ENCODE assay signal across 8 cellular contexts in genomic region chr5:177303925-177304391, GRCh38. TPM values are rescaled to one million over a fixed set of nuclear protein-coding genes. Genes with fewer than 3 reads are reported as not detected.
DNase-seq lines count a peak whose midpoint lies in the region; ATAC-seq and TF ChIP-seq lines count a peak whose summit lies in the region.

No MANE protein-coding gene starts in this region.

- BruUV-seq in Calu3 (replicated peaks; lab: Mats Ljungman, UMichigan): TSS peak; percentile 77

- CTCF ChIA-PET in Calu3 (lab: Charles Lee): interaction anchor here (0.6 to 1.1 kb wide), 2 partner anchors 85 to 1581 kb away, joined by 3 to 7 read pairs; no protein-coding TSS in a partner anchor

- H3K9me3 ChIP-seq in HUES48 (ENCODE audit: control insufficient read depth, insufficient read depth, low read length) (no peaks in the 10 kb centered on the region), lung (ENCODE audit: control insufficient read depth in 2 of 2, insufficient read depth in 1 of 2, low read length in 1 of 2) (no peaks in the 10 kb centered on the region), aorta (ENCODE audit: control insufficient read depth, low read length) (no peaks in the 10 kb centered on the region)

- ATAC-seq in lung (ENCODE audit: insufficient read depth, low FRiP score) (no peak), aorta (ENCODE audit: low FRiP score) (no peak)

- peak overlapping the region; percentile 82 for H3K9ac ChIP-seq in HUES48 (ENCODE audit: low read depth, low read length)

- no peak for TF ChIP-seq CTCF in Calu3 (IDR thresholded peaks at IDR 0.05; ENCODE audit: unreplicated experiment)
- no peak for TF ChIP-seq CTCF in brain microvascular endothelial cell (IDR thresholded peaks at IDR 0.05; ENCODE audit: low read depth, low read length, missing control alignments)
- no peak for TF ChIP-seq CTCF in lung (IDR thresholded peaks at IDR 0.05; ENCODE audit: control extremely low read depth, extremely low read depth)
- TF ChIP-seq CTCF in GM13977 (IDR thresholded peaks at IDR 0.05; ENCODE audit: extremely low read depth, insufficient read depth, missing control alignments): no peak

- DNase-seq in Calu3: no peak
- DNase-seq in brain microvascular endothelial cell: no peak
- DNase-seq in lung (ENCODE audit: low spot score): no peak
- DNase-seq in aorta: no peak
- no peak for DNase-seq in GM13977 (ENCODE audit: low spot score)
- no peak for DNase-seq in NCI-H2107 (lab: John Stamatoyannopoulos, UW)
- DNase-seq in DMS79 (lab: John Stamatoyannopoulos, UW): no peak

- WGBS in lung, 2 donors: 2% methylated on average over 25 of the region's 25 CpGs
- WGBS in aorta, 2 donors: 1% methylated on average over 24 to 25 of the region's 25 CpGs

- no peaks in the 10 kb centered on the region for H3K9me3 Mint-ChIP-seq in Calu3 (ENCODE audit: low read depth, unreplicated experiment)

- H3K27ac ChIP-seq in HUES48 (ENCODE audit: low read depth, low read length) (peak overlapping the region; percentile 76), brain microvascular endothelial cell (peak overlapping the region; percentile 78), lung (ENCODE audit: low read depth in 1 of 2, low read length in 1 of 2) (peak overlapping the region; percentile 85 to 86), aorta (ENCODE audit: low read depth in 1 of 2, low read length in 2 of 2) (peak overlapping the region; percentile 31 to 41)

- peaks cover 79% of the 10 kb centered on the region for H3K36me3 Mint-ChIP-seq in Calu3 (ENCODE audit: insufficient read depth, unreplicated experiment)

- H3K4me3 ChIP-seq in HUES48 (ENCODE audit: low read depth, low read length): peak overlapping the region; percentile 96
- H3K4me3 ChIP-seq in brain microvascular endothelial cell (ENCODE audit: low read depth, low read length): peak overlapping the region; percentile 97
- H3K4me3 ChIP-seq in lung: peak overlapping the region; percentile 82
- H3K4me3 ChIP-seq in aorta (ENCODE audit: low read length in 2 of 2): peak overlapping the region; percentile 38 to 74

- intact Hi-C loops in Calu3 (cut with micrococcal nuclease; ENCODE audit: unreplicated experiment): loop anchor here (5.0 kb wide), 1 partner anchor 192 kb away; no protein-coding TSS in a partner anchor
- intact Hi-C loops in aorta (cut with DNase I): no loop called here

- H3K36me3 ChIP-seq in HUES48 (ENCODE audit: control insufficient read depth, insufficient read depth, low read length) (peaks cover 33% of the 10 kb centered on the region), brain microvascular endothelial cell (replicated peaks) (peaks cover 29% of the 10 kb centered on the region), lung (ENCODE audit: control insufficient read depth in 2 of 2, insufficient read depth in 2 of 2, low read length in 2 of 2) (peaks cover 0 to 19% of the 10 kb centered on the region in 2 donors), aorta (ENCODE audit: control insufficient read depth in 1 of 2, insufficient read depth in 2 of 2, low read length in 1 of 2) (no peaks in the 10 kb centered on the region)

- H3K27me3 ChIP-seq in HUES48 (ENCODE audit: control insufficient read depth, insufficient read depth, low read length) (no peaks in the 10 kb centered on the region), brain microvascular endothelial cell (replicated peaks) (no peaks in the 10 kb centered on the region), lung (ENCODE audit: control insufficient read depth, insufficient read depth) (no peaks in the 10 kb centered on the region), aorta (ENCODE audit: control insufficient read depth in 1 of 2, insufficient read depth in 2 of 2, low read length in 1 of 2) (no peaks in the 10 kb centered on the region)

- peaks cover 66% of the 10 kb centered on the region for H3K4me1 Mint-ChIP-seq in Calu3 (ENCODE audit: low read depth, unreplicated experiment)

- peak overlapping the region; percentile 89 for H3K27ac Mint-ChIP-seq in Calu3 (ENCODE audit: unreplicated experiment)

- 0 out of 2 replicates have a peak, but pooled peaks cover 2% of the 10 kb centered on the region for H3K4me1 ChIP-seq in HUES48 (ENCODE audit: control insufficient read depth, insufficient read depth, low read length)
- H3K4me1 ChIP-seq in lung (ENCODE audit: control insufficient read depth in 2 of 2, insufficient read depth in 2 of 2, low read length in 2 of 2): peaks cover 11 to 33% of the 10 kb centered on the region in 2 donors
- H3K4me1 ChIP-seq in aorta (ENCODE audit: control insufficient read depth in 1 of 2, insufficient read depth in 2 of 2, low read length in 2 of 2): no peaks in the 10 kb centered on the region

- in situ Hi-C loops in brain microvascular endothelial cell (cut with HindIII; ENCODE audit: low pct_ligation_motif_present, low sequenced_read_pairs): loop anchor here (25.0 kb wide), 1 partner anchor 133 kb away; the partner anchor contains the start of genes GRK6 and PRR7
- in situ Hi-C loops in GM13977 (cut with MboI; ENCODE audit: low pct_unique_long_range_greater_than_20kb, low sequenced_read_pairs, unreplicated experiment): no loop called here

- H3K4me3 Mint-ChIP-seq in Calu3 (ENCODE audit: low read depth, unreplicated experiment): peak overlapping the region; percentile 94

- H3K27me3 Mint-ChIP-seq in Calu3 (ENCODE audit: unreplicated experiment): no peaks in the 10 kb centered on the region

RNA-seq across cellular contexts. Expression of gene PRELID1, which starts 0.4 kb away (rescaled TPM):
- total RNA-seq in Calu3 (2022) (215 and 217 TPM in 2 replicates), lung (100 to 1,000 TPM in 1 of 2 donors, 10 to 100 TPM in 1; 43.3 to 134 TPM), aorta (10 to 100 TPM; 57.2 to 72.7 TPM)
- polyA plus RNA-seq in lung (100 to 1,000 TPM; 133 to 236 TPM), aorta (100 to 1,000 TPM in 1 of 2 donors, 10 to 100 TPM in 1; 91.0 to 104 TPM)

RNA-seq across cellular contexts. Expression of gene RAB24, which starts 0.4 kb away (rescaled TPM):
- total RNA-seq in Calu3 (2022): 34.0 and 41.1 TPM in 2 replicates
- 10 to 100 TPM; 25.9 to 29.5 TPM for total RNA-seq in lung
- 10 to 100 TPM; 55.4 to 76.6 TPM for polyA plus RNA-seq in lung
- total RNA-seq in aorta: 10 to 100 TPM; 19.6 to 28.7 TPM
- polyA plus RNA-seq in aorta: 10 to 100 TPM; 49.6 to 80.7 TPM

RNA-seq across cellular contexts. Expression of gene MXD3, which starts 7.7 kb away (rescaled TPM):
- 24.3 and 36.3 TPM in 2 replicates for total RNA-seq in Calu3 (2022)
- total RNA-seq in lung: 1 to 10 TPM; 7.4 to 8.4 TPM
- polyA plus RNA-seq in lung: 10 to 100 TPM; 17.5 to 29.0 TPM
- total RNA-seq in aorta: 1 to 10 TPM; 9.1 to 9.2 TPM
- polyA plus RNA-seq in aorta: 10 to 100 TPM in 1 of 2 donors, 1 to 10 TPM in 1; 4.1 to 52.6 TPM

RNA-seq across cellular contexts. Expression of gene LMAN2, which starts 47.5 kb away (rescaled TPM):
- 278 and 305 TPM in 2 replicates for total RNA-seq in Calu3 (2022)
- total RNA-seq in lung: 100 to 1,000 TPM; 179 to 183 TPM
- polyA plus RNA-seq in lung: 100 to 1,000 TPM; 101 to 316 TPM
- total RNA-seq in aorta: 10 to 100 TPM; 86.2 to 89.0 TPM
- polyA plus RNA-seq in aorta: 100 to 1,000 TPM; 142 to 145 TPM

RNA-seq across cellular contexts. Expression of gene RGS14, which starts 53.8 kb away (rescaled TPM):
- 12.9 and 13.0 TPM in 2 replicates for total RNA-seq in Calu3 (2022)
- 10 to 100 TPM in 1 of 2 donors, 1 to 10 TPM in 1; 9.3 to 28.8 TPM for total RNA-seq in lung
- polyA plus RNA-seq in lung: 10 to 100 TPM; 17.3 to 32.8 TPM
- 10 to 100 TPM in 1 of 2 donors, 1 to 10 TPM in 1; 8.8 to 15.0 TPM for total RNA-seq in aorta
- 1 to 10 TPM; 5.7 to 9.4 TPM for polyA plus RNA-seq in aorta
